In genomic region chr13:48315981-48316380, GRCh38 we compare ENCODE assay signal across 26 cellular contexts. TPM values are rescaled to one million over a fixed set of nuclear protein-coding genes. Genes with fewer than 3 reads are reported as not detected.
DNase-seq lines count a peak whose midpoint lies in the region; ATAC-seq, FAIRE-seq and TF ChIP-seq lines count a peak whose summit lies in the region.
"Had no signal": no experiment of that assay in that cellular context is flagged by ENCODE, and none has a peak within 500 bp of the region (broad histone marks: within the 10 kb centered on the region; RNA-seq: fewer than 3 reads in every experiment).

No MANE protein-coding gene starts in this region.

- no peak for DNase-seq in activated T-cell treated with anti-CD3 and anti-CD28 coated beads, Interleukin-2, amount 50 U/mL, for 72 hours
- DNase-seq in activated T-cell treated with anti-CD3 and anti-CD28 coated beads for 4 hours (no peak), foreskin fibroblast (peak; percentile 37 to 60), neural crest cell (ENCODE audit: low read depth, low spot score) (no peak), NCI-H510A treated with DMSO at 0.1 percent for 48 hours (lab: John Stamatoyannopoulos, UW) (no peak), H54 (ENCODE audit: insufficient read length, low spot score) (no peak)
- no peak for DNase-seq in effector memory CD4-positive, alpha-beta T cell
- DNase-seq: ACHN, Caco-2, DMS 273 treated with DMSO at 0.1 percent for 48 hours, DND-41, KBM-7, NCI-H1105, NCI-H146, NCI-H2029, NCI-H226, NCI-H524, NCI-H774, SJCRH30 had no signal

- no peak for TF ChIP-seq POLR2A in H54 (IDR thresholded peaks at IDR 0.05; ENCODE audit: low read depth, low read length)

- peak overlapping the region; percentile 35 for H3K27ac Mint-ChIP-seq in activated T-cell treated with anti-CD3 and anti-CD28 coated beads, Interleukin-2, amount 50 U/mL, for 72 hours
- peak overlapping the region; percentile 4 for H3K27ac Mint-ChIP-seq in neural crest cell (ENCODE audit: unreplicated experiment)

- no peak overlapping the region for H3K4me3 Mint-ChIP-seq in activated T-cell treated with anti-CD3 and anti-CD28 coated beads, Interleukin-2, amount 50 U/mL, for 72 hours
- no peak overlapping the region for H3K4me3 Mint-ChIP-seq in neural crest cell

- H3K9ac ChIP-seq in Loucy (ENCODE audit: low read depth, low read length, poor library complexity, severe bottlenecking) = peak overlapping the region; percentile 92
- H3K9ac ChIP-seq: BLaER1 treated with 17β-estradiol and CSF1 and Interleukin-3, amounts not matched to agents 10 nM and 100 nM had no signal

- H3K36me3 ChIP-seq in Loucy (ENCODE audit: insufficient read depth, low read length) = 0 out of 2 replicates have a peak, but pooled peaks cover 8% of the 10 kb centered on the region
- H3K36me3 ChIP-seq in effector memory CD4-positive, alpha-beta T cell (ENCODE audit: control insufficient read depth, insufficient read depth, low read length) = no peaks in the 10 kb centered on the region

- H4K20me1 ChIP-seq in Loucy (ENCODE audit: insufficient read depth, low read length, poor library complexity, severe bottlenecking) = peaks cover 32% of the 10 kb centered on the region

- H3K4me1 ChIP-seq in Loucy (ENCODE audit: insufficient read depth, low read length, poor library complexity, severe bottlenecking) = peaks cover 19% of the 10 kb centered on the region
- peaks cover 2% of the 10 kb centered on the region for H3K4me1 ChIP-seq in effector memory CD4-positive, alpha-beta T cell (ENCODE audit: control insufficient read depth, insufficient read depth, low read length, poor library complexity, severe bottlenecking)
- H3K4me1 ChIP-seq: Caco-2, HAP-1, SJCRH30 had no signal

- TF ChIP-seq CTCF in Loucy (conservative IDR thresholded peaks at IDR 0.05; ENCODE audit: low read length) = no peak
- TF ChIP-seq CTCF in foreskin fibroblast (IDR thresholded peaks at IDR 0.05; ENCODE audit: low read depth, low read length) = no peak
- TF ChIP-seq CTCF in neural crest cell (conservative IDR thresholded peaks at IDR 0.05) = no peak

- H3K27me3 ChIP-seq in Loucy (ENCODE audit: insufficient read depth, low read length, poor library complexity, severe bottlenecking) = no peaks in the 10 kb centered on the region
- no peaks in the 10 kb centered on the region for H3K27me3 ChIP-seq in effector memory CD4-positive, alpha-beta T cell (replicated peaks; ENCODE audit: control insufficient read depth, insufficient read depth, low read length, poor library complexity, severe bottlenecking)
- H3K27me3 ChIP-seq: BLaER1 treated with 17β-estradiol and CSF1 and Interleukin-3, amounts not matched to agents 10 nM and 100 nM; SJCRH30 had no signal

- peaks cover 5% of the 10 kb centered on the region for H3K27me3 Mint-ChIP-seq in activated T-cell treated with anti-CD3 and anti-CD28 coated beads, Interleukin-2, amount 50 U/mL, for 72 hours (ENCODE audit: low read depth)
- no peaks in the 10 kb centered on the region for H3K27me3 Mint-ChIP-seq in neural crest cell (ENCODE audit: low read depth)
- H3K27me3 Mint-ChIP-seq: CD4-positive, alpha-beta memory T cell had no signal

- no peaks in the 10 kb centered on the region for H3K9me3 ChIP-seq in Loucy (ENCODE audit: insufficient read depth, low read depth, low read length)
- H3K9me3 ChIP-seq in effector memory CD4-positive, alpha-beta T cell (ENCODE audit: control insufficient read depth, low read length) = no peaks in the 10 kb centered on the region
- H3K9me3 ChIP-seq: SJCRH30 had no signal

- H3K4me1 Mint-ChIP-seq in activated T-cell treated with anti-CD3 and anti-CD28 coated beads, Interleukin-2, amount 50 U/mL, for 72 hours (ENCODE audit: low read depth) = peaks cover 38% of the 10 kb centered on the region
- H3K4me1 Mint-ChIP-seq in neural crest cell = no peaks in the 10 kb centered on the region

- ATAC-seq in activated T-cell treated with anti-CD3 and anti-CD28 coated beads, Interleukin-2, amount 50 U/mL, for 72 hours (replicated peaks in 1 of 2) = no peak
- ATAC-seq: Panc1 had no signal

- H3K4me3 ChIP-seq in Loucy (ENCODE audit: low read length, poor library complexity, severe bottlenecking) = peak overlapping the region; percentile 80
- no peak overlapping the region for H3K4me3 ChIP-seq in foreskin fibroblast (ENCODE audit: low read depth in 1 of 2, low read length in 2 of 2)
- no peak overlapping the region for H3K4me3 ChIP-seq in effector memory CD4-positive, alpha-beta T cell (ENCODE audit: insufficient read depth, low read depth, low read length, poor library complexity, severe bottlenecking)
- H3K4me3 ChIP-seq: GM12878, HAP-1, SJCRH30 had no signal

- no peak for FAIRE-seq in H54 (lab: Jason Lieb, UNC)
- FAIRE-seq: GM12878 had no signal

- peaks cover 14 to 29% of the 10 kb centered on the region in 2 donors for H3K36me3 Mint-ChIP-seq in activated T-cell treated with anti-CD3 and anti-CD28 coated beads, Interleukin-2, amount 50 U/mL, for 72 hours (ENCODE audit: insufficient read depth in 2 of 2)
- peaks cover 45% of the 10 kb centered on the region for H3K36me3 Mint-ChIP-seq in neural crest cell (ENCODE audit: low read depth)

- H3K79me2 ChIP-seq in Loucy (ENCODE audit: insufficient read depth, low read length) = peaks cover 98% of the 10 kb centered on the region

- no peaks in the 10 kb centered on the region for H3K9me3 Mint-ChIP-seq in activated T-cell treated with anti-CD3 and anti-CD28 coated beads, Interleukin-2, amount 50 U/mL, for 72 hours
- H3K9me3 Mint-ChIP-seq in neural crest cell = no peaks in the 10 kb centered on the region

- peak overlapping the region; percentile 80 for H3K4me2 ChIP-seq in Loucy (ENCODE audit: low read depth, low read length, poor library complexity, severe bottlenecking)

- H2AFZ ChIP-seq in Loucy (ENCODE audit: low read length) = no peak overlapping the region

- H3F3A ChIP-seq in Loucy (ENCODE audit: low read depth) = no peaks in the 10 kb centered on the region

- no peaks in the 10 kb centered on the region for H3K9me2 ChIP-seq in Loucy (replicated peaks; ENCODE audit: low read depth, low read length)

- H3K27ac ChIP-seq in effector memory CD4-positive, alpha-beta T cell (ENCODE audit: insufficient read depth, low read length, poor library complexity, severe bottlenecking) = no peak overlapping the region
- H3K27ac ChIP-seq: 22Rv1, SJCRH30 had no signal

RNA-seq across cellular contexts. Expression of gene RB1, which starts 12.4 kb away (rescaled TPM):
- total RNA-seq in activated T-cell treated with anti-CD3 and anti-CD28 coated beads, Interleukin-2, amount 50 U/mL, for 72 hours = 10 to 100 TPM; 32.5 to 37.7 TPM
- total RNA-seq in neural crest cell = 45.9 and 48.0 TPM in 2 replicates

Comparison
In these comparisons a context has a peak if more than half of its experiments do, and no peak if none do; other contexts are left out.
1. DNase-seq: peak in foreskin fibroblast (2 of 2); none in activated T-cell treated with anti-CD3 and anti-CD28 coated beads, Interleukin-2, amount 50 U/mL, for 72 hours (0 of 2), activated T-cell treated with anti-CD3 and anti-CD28 coated beads for 4 hours (single experiment), neural crest cell (single experiment), NCI-H510A treated with DMSO at 0.1 percent for 48 hours (single experiment), effector memory CD4-positive, alpha-beta T cell (0 of 3) and H54 (single experiment).